1 cellular context compared by ENCODE assay signal in genomic region chr11:26996056-26996455, GRCh38.
TF ChIP-seq lines count a peak whose summit lies in the region.

No MANE protein-coding gene starts in this region.

TF ChIP-seq in IMR-90, 13 proteins besides CTCF, POLR2A, EP300 and RAD21 (continued from another document):
- TF ChIP-seq RCOR1 (IDR thresholded peaks at IDR 0.05; ENCODE audit: insufficient replicate concordance, low read length) (no peak), MAFK (IDR thresholded peaks at IDR 0.05; ENCODE audit: low read depth, low read length) (no peak), SMC3 (IDR thresholded peaks at IDR 0.05; ENCODE audit: low read depth, low read length) (no peak), MXI1 (IDR thresholded peaks at IDR 0.05; ENCODE audit: borderline replicate concordance, low read depth, low read length) (no peak), CEBPB (IDR thresholded peaks at IDR 0.05; ENCODE audit: low read depth, low read length) (no peak), RFX5 (IDR thresholded peaks at IDR 0.05; ENCODE audit: low read depth, low read length) (no peak)
- TF ChIP-seq, protein P1, sequence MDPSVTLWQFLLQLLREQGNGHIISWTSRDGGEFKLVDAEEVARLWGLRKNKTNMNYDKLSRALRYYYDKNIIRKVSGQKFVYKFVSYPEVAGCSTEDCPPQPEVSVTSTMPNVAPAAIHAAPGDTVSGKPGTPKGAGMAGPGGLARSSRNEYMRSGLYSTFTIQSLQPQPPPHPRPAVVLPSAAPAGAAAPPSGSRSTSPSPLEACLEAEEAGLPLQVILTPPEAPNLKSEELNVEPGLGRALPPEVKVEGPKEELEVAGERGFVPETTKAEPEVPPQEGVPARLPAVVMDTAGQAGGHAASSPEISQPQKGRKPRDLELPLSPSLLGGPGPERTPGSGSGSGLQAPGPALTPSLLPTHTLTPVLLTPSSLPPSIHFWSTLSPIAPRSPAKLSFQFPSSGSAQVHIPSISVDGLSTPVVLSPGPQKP (IDR thresholded peaks at IDR 0.05; ENCODE audit: borderline replicate concordance, low read depth, low read length) = no peak
